In the genomic region with DNA sequence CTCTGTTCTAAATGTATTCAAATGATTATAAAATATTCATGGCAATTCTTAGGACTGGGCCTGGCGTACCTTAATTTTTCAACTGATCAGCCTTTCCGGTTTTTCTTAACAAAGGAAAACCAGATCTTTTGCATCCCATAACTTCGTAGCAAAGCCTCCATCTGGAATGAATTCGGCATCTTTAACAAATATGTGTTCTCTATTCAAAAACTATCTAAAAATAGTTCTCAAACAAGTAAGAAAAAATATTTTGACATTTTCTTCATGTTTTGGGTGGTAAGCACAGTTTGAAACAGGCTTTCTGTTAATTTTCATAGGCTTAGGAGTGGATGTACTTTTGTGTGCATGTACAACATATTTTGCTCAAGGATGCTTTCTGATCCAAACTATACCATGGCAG, we compare ENCODE assay signal across 9 cellular contexts. TPM values are rescaled to one million over a fixed set of nuclear protein-coding genes. Genes with fewer than 3 reads are reported as not detected.
DNase-seq lines count a peak whose midpoint lies in the region; ATAC-seq and TF ChIP-seq lines count a peak whose summit lies in the region.
"Had no signal": no experiment of that assay in that cellular context is flagged by ENCODE, and none has a peak within 500 bp of the region (broad histone marks: within the 10 kb centered on the region; RNA-seq: fewer than 3 reads in every experiment).

No MANE protein-coding gene starts in this region.

- peak overlapping the region; percentile 56 for H3K4me3 ChIP-seq in left ventricle myocardium inferior
- no peak overlapping the region for H3K4me3 ChIP-seq in neuronal stem cell (ENCODE audit: low read length in 2 of 2)
- H3K4me3 ChIP-seq in aorta (ENCODE audit: low read length in 2 of 2): peak overlapping the region; percentile 39 to 90
- H3K4me3 ChIP-seq in Karpas-422 (ENCODE audit: low read length): no peak overlapping the region

- H3K36me3 ChIP-seq in left ventricle myocardium inferior (no peaks in the 10 kb centered on the region), neuronal stem cell (replicated peaks in 1 of 2; ENCODE audit: control insufficient read depth in 2 of 2, insufficient read depth in 2 of 2, low read length in 2 of 2) (no peaks in the 10 kb centered on the region), aorta (ENCODE audit: control insufficient read depth in 1 of 2, insufficient read depth in 2 of 2, low read length in 1 of 2) (no peaks in the 10 kb centered on the region), Karpas-422 (ENCODE audit: insufficient read depth, low read length) (no peaks in the 10 kb centered on the region)

- no peak overlapping the region for H3K14ac ChIP-seq in neuronal stem cell (ENCODE audit: low read length)

- H4K8ac ChIP-seq in neuronal stem cell (ENCODE audit: low read depth, low read length): no peak overlapping the region

- no peaks in the 10 kb centered on the region for H3K27me3 ChIP-seq in left ventricle myocardium inferior (ENCODE audit: low read depth)
- no peaks in the 10 kb centered on the region for H3K27me3 ChIP-seq in neuronal stem cell (ENCODE audit: control insufficient read depth in 3 of 3, insufficient read depth in 3 of 3, low read depth in 1 of 3, low read length in 3 of 3)
- no peaks in the 10 kb centered on the region for H3K27me3 ChIP-seq in aorta (ENCODE audit: control insufficient read depth in 1 of 2, insufficient read depth in 2 of 2, low read length in 1 of 2)
- H3K27me3 ChIP-seq in Karpas-422 (ENCODE audit: low read length): no peaks in the 10 kb centered on the region

- no peak overlapping the region for H2BK120ac ChIP-seq in neuronal stem cell (ENCODE audit: low read depth, low read length)

- H2BK15ac ChIP-seq in neuronal stem cell (ENCODE audit: low read length): no peak overlapping the region

- no peak overlapping the region for H3K23ac ChIP-seq in neuronal stem cell (ENCODE audit: low read depth, low read length, poor library complexity)

- no peak overlapping the region for H2BK12ac ChIP-seq in neuronal stem cell (ENCODE audit: low read length)

- no peak overlapping the region for H2AK5ac ChIP-seq in neuronal stem cell (ENCODE audit: low read depth, low read length)

- H4K20me1 ChIP-seq in Karpas-422 (ENCODE audit: insufficient read depth, low read depth, low read length): no peaks in the 10 kb centered on the region

- no peak overlapping the region for H3K18ac ChIP-seq in neuronal stem cell (ENCODE audit: low read length)

- no peak for ATAC-seq in left ventricle myocardium superior
- no peak for ATAC-seq in aorta (ENCODE audit: low FRiP score)
- ATAC-seq in activated CD4-positive, CD25-positive, alpha-beta regulatory T cell treated with anti-CD3 and anti-CD28 coated beads, Interleukin-2, amount 50 U/mL, for 24 hours: no peak

- H3K4me2 ChIP-seq in neuronal stem cell (ENCODE audit: insufficient read depth, low read length, poor library complexity, severe bottlenecking): no peak overlapping the region
- H3K4me2 ChIP-seq in Karpas-422 (ENCODE audit: low read depth, low read length, poor library complexity, severe bottlenecking): no peak overlapping the region

- peak overlapping the region; percentile 76 for H2AFZ ChIP-seq in neuronal stem cell (ENCODE audit: low read length)
- H2AFZ ChIP-seq in Karpas-422 (ENCODE audit: low read length): no peak overlapping the region

- H3K79me2 ChIP-seq in Karpas-422 (ENCODE audit: low read length): no peaks in the 10 kb centered on the region

- no peak for TF ChIP-seq CTCF in left ventricle myocardium inferior (IDR thresholded peaks at IDR 0.05; ENCODE audit: borderline replicate concordance)

- H3K4me1 ChIP-seq in left ventricle myocardium inferior: peaks cover 86% of the 10 kb centered on the region
- peaks cover 0 to 4% of the 10 kb centered on the region in 2 donors for H3K4me1 ChIP-seq in neuronal stem cell (ENCODE audit: control insufficient read depth in 2 of 2, insufficient read depth in 1 of 2, low read depth in 1 of 2, low read length in 2 of 2)
- H3K4me1 ChIP-seq in aorta (ENCODE audit: control insufficient read depth in 1 of 2, insufficient read depth in 2 of 2, low read length in 2 of 2): peaks cover 4 to 5% of the 10 kb centered on the region in 2 donors
- H3K4me1 ChIP-seq in Karpas-422 (ENCODE audit: low read length): no peaks in the 10 kb centered on the region

- no peaks in the 10 kb centered on the region for H3K9me2 ChIP-seq in Karpas-422 (replicated peaks; ENCODE audit: insufficient read depth, low read length)

- no peak overlapping the region for H3K9ac ChIP-seq in neuronal stem cell (ENCODE audit: low read depth, low read length, poor library complexity)
- no peak overlapping the region for H3K9ac ChIP-seq in Karpas-422 (ENCODE audit: low read length)

- no peaks in the 10 kb centered on the region for H3K79me1 ChIP-seq in neuronal stem cell (ENCODE audit: low read depth, low read length)

- H3K9me3 ChIP-seq in left ventricle myocardium inferior (replicated peaks) (no peaks in the 10 kb centered on the region), neuronal stem cell (replicated peaks in 1 of 2; ENCODE audit: control insufficient read depth in 2 of 2, insufficient read depth in 1 of 2, low read depth in 1 of 2, low read length in 2 of 2) (no peaks in the 10 kb centered on the region), aorta (ENCODE audit: control insufficient read depth, low read length) (no peaks in the 10 kb centered on the region), Karpas-422 (ENCODE audit: low read length) (peaks cover 13% of the 10 kb centered on the region)

- H2BK5ac ChIP-seq in neuronal stem cell (ENCODE audit: low read length): no peak overlapping the region

- H3K27ac ChIP-seq in left ventricle myocardium inferior (replicated peaks) (peak overlapping the region; percentile 84), epithelial cell of prostate (peak overlapping the region; percentile 83), neuronal stem cell (replicated peaks; ENCODE audit: low read length) (no peak overlapping the region), aorta (ENCODE audit: low read depth in 1 of 2, low read length in 2 of 2) (peak overlapping the region in 1 of 2 donors; percentile 90), Karpas-422 (ENCODE audit: low read length) (no peak overlapping the region)

- WGBS in neuronal stem cell (ENCODE audit: extremely low coverage in 2 of 2, insufficient read length in 2 of 2, insufficient replicate concordance in 1 of 2), 2 donors: no CpG with 5 or more reads among the region's 4 CpGs
- WGBS in aorta, 2 donors: 5% methylated on average over 4 of the region's 4 CpGs

- intact Hi-C loops in left ventricle myocardium inferior (cut with micrococcal nuclease) (no loop called here), left ventricle myocardium superior (cut with micrococcal nuclease) (no loop called here), aorta (cut with DNase I) (loop anchor here (5.0 to 10.0 kb wide), 3 partner anchors 46 to 89 kb away; a partner anchor contains a TSS)

- no peak overlapping the region for H4K91ac ChIP-seq in neuronal stem cell (ENCODE audit: low read depth, low read length, poor library complexity)

- no peak overlapping the region for H3K4ac ChIP-seq in neuronal stem cell (ENCODE audit: low read length)

- DNase-seq in left ventricle myocardium inferior (no peak), left ventricle myocardium superior (no peak), epithelial cell of prostate (ENCODE audit: low read depth, low spot score) (no peak), neuronal stem cell (ENCODE audit: low spot score) (no peak), aorta (no peak), Karpas-422 (no peak)
- no peak for DNase-seq in activated T-cell treated with anti-CD3 and anti-CD28 coated beads, Interleukin-2, amount 50 U/mL, for 48 hours
- DNase-seq: activated T-cell treated with anti-CD3 and anti-CD28 coated beads for 4 hours had no signal

RNA-seq across cellular contexts. Expression of a gene that starts 55.0 kb away (rescaled TPM):
- 25.3 TPM for total RNA-seq in left ventricle myocardium inferior
- total RNA-seq in left ventricle myocardium superior: 20.7 TPM
- polyA plus RNA-seq in neuronal stem cell (2013, experiment 1 of 2): 0.45 TPM
- polyA plus RNA-seq in neuronal stem cell (2013, experiment 2 of 2): 0.61 TPM
- total RNA-seq in aorta: 100 to 1,000 TPM; 157 to 203 TPM
- polyA plus RNA-seq in aorta: 10 to 100 TPM; 26.8 to 32.9 TPM
- not detected in 2 replicates for total RNA-seq in Karpas-422 (2014; rRNA removed; shearing (Covaris generic); ENCODE audit: low replicate concordance)

Comparison
In these comparisons a context has a peak if more than half of its experiments do, and no peak if none do; other contexts are left out.
1. H3K27ac ChIP-seq: peak in left ventricle myocardium inferior (single experiment) and epithelial cell of prostate (single experiment); none in neuronal stem cell (single experiment) and Karpas-422 (single experiment).
2. H3K4me3 ChIP-seq: peak in left ventricle myocardium inferior (single experiment) and aorta (2 of 2); none in neuronal stem cell (0 of 2) and Karpas-422 (single experiment).
3. RNA of a gene that starts 55.0 kb away (total RNA-seq): 157 to 203 TPM in aorta, 25.3 TPM in left ventricle myocardium inferior (single experiment) and 20.7 TPM in left ventricle myocardium superior (single experiment); not detected in Karpas-422; every median in the first group is over 10 times any median in the second.
4. intact Hi-C loops: an anchor here in aorta (5.0 to 10.0 kb wide); none called in left ventricle myocardium inferior and left ventricle myocardium superior.